Comparison of ENCODE assay signal across 1 cellular context in the genomic region with DNA sequence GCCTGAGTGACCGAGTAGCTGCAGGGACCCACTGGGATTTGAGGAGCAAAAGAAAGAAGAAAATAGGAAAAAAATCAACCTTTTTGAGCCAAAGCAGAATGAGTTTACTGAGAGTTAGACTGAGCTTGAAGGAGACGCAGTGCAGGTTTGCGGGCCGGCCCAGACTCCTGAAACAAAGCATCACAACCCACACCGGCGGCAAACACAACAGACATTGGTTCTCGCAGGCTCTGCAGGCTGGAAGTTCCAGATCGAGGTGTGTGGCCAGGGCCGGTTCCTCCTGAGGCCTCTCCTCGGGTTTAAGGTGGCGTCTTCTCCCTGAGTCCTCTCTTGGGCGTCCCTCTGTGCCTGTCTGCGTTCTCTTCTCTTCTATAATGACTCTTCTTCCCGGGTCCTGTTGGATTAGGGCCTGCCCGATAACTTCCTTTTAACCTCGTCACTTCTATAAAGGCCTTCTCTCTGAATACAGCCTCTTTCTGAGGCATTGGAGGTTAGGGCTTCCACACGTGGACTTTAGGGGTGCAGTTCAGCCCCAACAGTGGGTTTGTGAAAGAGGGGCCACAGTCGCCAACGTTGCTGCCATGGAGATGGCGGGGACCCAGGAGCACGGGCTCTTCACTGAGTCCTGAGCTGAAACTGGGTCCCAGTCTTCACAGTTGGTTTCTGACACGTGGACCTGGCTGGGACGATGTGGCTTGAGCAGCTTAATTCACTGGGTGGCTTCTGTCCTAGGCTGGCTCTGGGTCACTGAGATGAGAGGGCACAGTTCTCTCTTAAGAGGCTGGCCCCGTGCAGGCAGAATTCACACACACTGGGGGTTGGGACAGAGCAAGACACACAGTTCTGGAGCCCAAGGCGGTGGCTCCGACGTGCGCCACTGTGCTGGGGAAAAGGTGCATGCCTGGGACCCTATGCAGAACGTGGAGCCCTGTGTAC.
TF ChIP-seq lines count a peak whose summit lies in the region.

No MANE protein-coding gene starts in this region.

TF ChIP-seq in H1, 55 proteins besides CTCF, POLR2A, EP300 and RAD21 (continued from another document):
- TF ChIP-seq, protein P1, sequence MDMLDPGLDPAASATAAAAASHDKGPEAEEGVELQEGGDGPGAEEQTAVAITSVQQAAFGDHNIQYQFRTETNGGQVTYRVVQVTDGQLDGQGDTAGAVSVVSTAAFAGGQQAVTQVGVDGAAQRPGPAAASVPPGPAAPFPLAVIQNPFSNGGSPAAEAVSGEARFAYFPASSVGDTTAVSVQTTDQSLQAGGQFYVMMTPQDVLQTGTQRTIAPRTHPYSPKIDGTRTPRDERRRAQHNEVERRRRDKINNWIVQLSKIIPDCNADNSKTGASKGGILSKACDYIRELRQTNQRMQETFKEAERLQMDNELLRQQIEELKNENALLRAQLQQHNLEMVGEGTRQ (IDR thresholded peaks at IDR 0.05; ENCODE audit: low read length), result no peak
- TF ChIP-seq, protein P2, sequence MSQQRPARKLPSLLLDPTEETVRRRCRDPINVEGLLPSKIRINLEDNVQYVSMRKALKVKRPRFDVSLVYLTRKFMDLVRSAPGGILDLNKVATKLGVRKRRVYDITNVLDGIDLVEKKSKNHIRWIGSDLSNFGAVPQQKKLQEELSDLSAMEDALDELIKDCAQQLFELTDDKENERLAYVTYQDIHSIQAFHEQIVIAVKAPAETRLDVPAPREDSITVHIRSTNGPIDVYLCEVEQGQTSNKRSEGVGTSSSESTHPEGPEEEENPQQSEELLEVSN (IDR thresholded peaks at IDR 0.05), result no peak
- TF ChIP-seq YY1 (IDR thresholded peaks at IDR 0.05; ENCODE audit: low read depth, low read length) (no peak), NANOG (IDR thresholded peaks at IDR 0.05; ENCODE audit: insufficient read depth, low read depth, low read length, poor library complexity, severe bottlenecking) (no peak), NRF1 (IDR thresholded peaks at IDR 0.05; ENCODE audit: low read depth, low read length) (no peak), SIRT6 (IDR thresholded peaks at IDR 0.05; ENCODE audit: low read length) (no peak)
